In genomic region chr20:31547017-31547675, GRCh38 we compare ENCODE assay signal across 8 cellular contexts. TPM values are rescaled to one million over a fixed set of nuclear protein-coding genes. Genes with fewer than 3 reads are reported as not detected.
DNase-seq lines count a peak whose midpoint lies in the region; TF ChIP-seq lines count a peak whose summit lies in the region.

No MANE protein-coding gene starts in this region.

- intact Hi-C loops in Caco-2 (cut with micrococcal nuclease; ENCODE audit: unreplicated experiment), result no loop called here

- H3K9me3 Mint-ChIP-seq in Caco-2 (ENCODE audit: unreplicated experiment), result no peaks in the 10 kb centered on the region
- H3K9me3 Mint-ChIP-seq in nephron progenitor cell, result no peaks in the 10 kb centered on the region
- no peaks in the 10 kb centered on the region for H3K9me3 Mint-ChIP-seq in stimulated activated naive CD8-positive, alpha-beta T cell treated with anti-CD3 and anti-CD28 coated beads, Interleukin-15, Interleukin-2, amounts not matched to agents 100 ng/mL and 50 ng/mL, for 24 hours

- H3K4me1 Mint-ChIP-seq in Caco-2 (ENCODE audit: low read depth, unreplicated experiment) (peaks cover 4% of the 10 kb centered on the region), nephron progenitor cell (peaks cover 34% of the 10 kb centered on the region)
- H3K4me1 Mint-ChIP-seq in stimulated activated naive CD8-positive, alpha-beta T cell treated with anti-CD3 and anti-CD28 coated beads, Interleukin-15, Interleukin-2, amounts not matched to agents 100 ng/mL and 50 ng/mL, for 24 hours (ENCODE audit: low read depth), result peaks cover 55% of the 10 kb centered on the region

- TF ChIP-seq CTCF in Caco-2 (IDR thresholded peaks at IDR 0.05; ENCODE audit: insufficient read depth in 1 of 2, low read depth in 1 of 2, low read length in 1 of 2, severe bottlenecking in 1 of 2, unreplicated experiment in 1 of 2), result peak in 1 of 2 experiments; percentile 11
- TF ChIP-seq CTCF in GM20000 (IDR thresholded peaks at IDR 0.05; ENCODE audit: extremely low read depth, missing control alignments), result no peak
- no peak for TF ChIP-seq CTCF in RWPE1 (conservative IDR thresholded peaks at IDR 0.05; ENCODE audit: low read depth)
- no peak for TF ChIP-seq CTCF in fibroblast of villous mesenchyme (IDR thresholded peaks at IDR 0.05; ENCODE audit: insufficient read depth, low read depth, low read length)
- TF ChIP-seq CTCF in nephron progenitor cell (IDR thresholded peaks at IDR 0.05), result no peak

- CTCF ChIA-PET in Caco-2 (lab: Charles Lee) (interaction anchor here (0.8 to 2.2 kb wide), 2 partner anchors 11 to 66 kb away, joined by 4 to 14 read pairs; no protein-coding TSS in a partner anchor), RWPE1 (lab: Yijun Ruan, JAX) (interaction anchor here (0.9 to 3.5 kb wide), 4 partner anchors 25 to 87 kb away, joined by 3 to 19 read pairs (median 4); partner anchors contain the start of gene HM13)

- DNase-seq in Caco-2, result peak; percentile 81 to 85
- peak; percentile 78 for DNase-seq in GM20000 (ENCODE audit: low spot score)
- peak; percentile 92 for DNase-seq in RWPE1 (ENCODE audit: low spot score)
- peak; percentile 72 for DNase-seq in activated T-helper 9 cell treated with anti-CD3 and anti-CD28 coated beads, Interleukin-2, amount 50 U/mL, for 16 hours (ENCODE audit: low read depth)
- DNase-seq in fibroblast of villous mesenchyme (ENCODE audit: low read depth), result peak; percentile 93
- DNase-seq in nephron progenitor cell, result peak; percentile 76

- H3K36me3 Mint-ChIP-seq in Caco-2 (ENCODE audit: insufficient read depth, unreplicated experiment) (peaks cover 92% of the 10 kb centered on the region), nephron progenitor cell (ENCODE audit: low read depth) (peaks cover 60% of the 10 kb centered on the region)
- peaks cover 81% of the 10 kb centered on the region for H3K36me3 Mint-ChIP-seq in stimulated activated naive CD8-positive, alpha-beta T cell treated with anti-CD3 and anti-CD28 coated beads, Interleukin-15, Interleukin-2, amounts not matched to agents 100 ng/mL and 50 ng/mL, for 24 hours (ENCODE audit: low read depth)

- H3K27ac ChIP-seq in HUES6 (ENCODE audit: low read depth, low read length) (peak overlapping the region; percentile 14; the same call in 1 of the 2 replicates), RWPE1 (peak overlapping the region; percentile 81)

- H3K36me3 ChIP-seq in Caco-2 (ENCODE audit: control insufficient read depth, insufficient read depth, low read length) (peaks cover 11% of the 10 kb centered on the region), HUES6 (ENCODE audit: control insufficient read depth, insufficient read depth, low read length) (peaks cover 83% of the 10 kb centered on the region)

- POLR2A ChIA-PET in Caco-2 (lab: Charles Lee) (interaction anchor here (0.8 kb wide), 1 partner anchor 26 kb away, joined by 3 read pairs; no protein-coding TSS in a partner anchor), RWPE1 (lab: Yijun Ruan, JAX; ENCODE audit: low non-redundant PET) (interaction anchor here (0.6 kb wide), 3 partner anchors 11 to 159 kb away, joined by 3 to 5 read pairs (median 3); no protein-coding TSS in a partner anchor)

- H3K27me3 ChIP-seq in Caco-2 (replicated peaks; ENCODE audit: control insufficient read depth, insufficient read depth, low read length), result no peaks in the 10 kb centered on the region
- no peaks in the 10 kb centered on the region for H3K27me3 ChIP-seq in HUES6 (ENCODE audit: control insufficient read depth, insufficient read depth, low read length)

- no TSS peak for BruUV-seq in Caco-2 (replicated peaks; lab: Mats Ljungman, UMichigan)

- H3K27ac Mint-ChIP-seq in Caco-2 (ENCODE audit: unreplicated experiment) (peak overlapping the region; percentile 80), nephron progenitor cell (peak overlapping the region; percentile 100)
- peak overlapping the region; percentile 95 for H3K27ac Mint-ChIP-seq in stimulated activated naive CD8-positive, alpha-beta T cell treated with anti-CD3 and anti-CD28 coated beads, Interleukin-15, Interleukin-2, amounts not matched to agents 100 ng/mL and 50 ng/mL, for 24 hours

- peak overlapping the region; percentile 89 for H3K9ac ChIP-seq in HUES6 (ENCODE audit: low read length)

- H3K4me3 Mint-ChIP-seq in Caco-2 (ENCODE audit: unreplicated experiment) (peak overlapping the region; percentile 69), nephron progenitor cell (peak overlapping the region; percentile 94)
- peak overlapping the region; percentile 96 for H3K4me3 Mint-ChIP-seq in stimulated activated naive CD8-positive, alpha-beta T cell treated with anti-CD3 and anti-CD28 coated beads, Interleukin-15, Interleukin-2, amounts not matched to agents 100 ng/mL and 50 ng/mL, for 24 hours

- H3K9me3 ChIP-seq in Caco-2, result no peaks in the 10 kb centered on the region
- no peaks in the 10 kb centered on the region for H3K9me3 ChIP-seq in HUES6 (ENCODE audit: control insufficient read depth, insufficient read depth, low read depth, low read length)

- no peaks in the 10 kb centered on the region for H3K27me3 Mint-ChIP-seq in Caco-2 (ENCODE audit: insufficient read depth, unreplicated experiment)
- H3K27me3 Mint-ChIP-seq in nephron progenitor cell (ENCODE audit: low read depth, poor library complexity), result no peaks in the 10 kb centered on the region
- H3K27me3 Mint-ChIP-seq in stimulated activated naive CD8-positive, alpha-beta T cell treated with anti-CD3 and anti-CD28 coated beads, Interleukin-15, Interleukin-2, amounts not matched to agents 100 ng/mL and 50 ng/mL, for 24 hours, result no peaks in the 10 kb centered on the region

- H3K4me1 ChIP-seq in Caco-2 (peaks cover 2% of the 10 kb centered on the region; the same call in 1 of the 2 replicates), HUES6 (ENCODE audit: control insufficient read depth, insufficient read depth, low read length) (peaks cover 8% of the 10 kb centered on the region; the same call in 1 of the 2 replicates)

- peak overlapping the region; percentile 26 for H3K4me3 ChIP-seq in Caco-2 (ENCODE audit: low read depth, low read length)
- peak overlapping the region; percentile 61 for H3K4me3 ChIP-seq in HUES6 (ENCODE audit: low read depth, low read length)
- peak overlapping the region; percentile 63 for H3K4me3 ChIP-seq in fibroblast of villous mesenchyme (ENCODE audit: low read depth, low read length)

RNA-seq across cellular contexts. Expression of gene HM13, which starts 32.9 kb away (rescaled TPM):
- total RNA-seq in Caco-2 (2022) (435 and 443 TPM in 2 replicates), fibroblast of villous mesenchyme (70.5 and 91.1 TPM in 2 replicates)

RNA-seq across cellular contexts. Expression of gene ID1, which starts 57.9 kb away (rescaled TPM):
- 157 and 163 TPM in 2 replicates for total RNA-seq in Caco-2 (2022)
- total RNA-seq in fibroblast of villous mesenchyme, result 18.0 and 27.2 TPM in 2 replicates

Comparison
In these comparisons a context has a peak if more than half of its experiments do, and no peak if none do; other contexts are left out.
1. Peak in every context shown above with its lines: DNase-seq, H3K4me3 ChIP-seq and H3K27ac ChIP-seq.